ENCODE assay signal across 22 cellular contexts in genomic region chr1:242025681-242026080, GRCh38. TPM values are rescaled to one million over a fixed set of nuclear protein-coding genes. Genes with fewer than 3 reads are reported as not detected.
"Had no signal": no experiment of that assay in that cellular context is flagged by ENCODE, and none has a peak within 500 bp of the region (broad histone marks: within the 10 kb centered on the region; RNA-seq: fewer than 3 reads in every experiment).

No MANE protein-coding gene starts in this region.

- H3K27me3 ChIP-seq: esophagus squamous epithelium, gastroesophageal sphincter, neutrophil, testis, transverse colon had no signal

- H3K4me1 Mint-ChIP-seq: immature natural killer cell had no signal

- H3K36me3 Mint-ChIP-seq: immature natural killer cell; memory B cell; natural killer cell treated with Interleukin-12 subunit alpha and Interleukin-12 subunit beta and Interleukin-15 and Interleukin-18, amount 100 ng/mL, for 72 hours; stimulated activated memory B cell treated with anti-CD40 and anti-IgM and Interleukin-4, amounts not matched to agents 10 μg/mL and 1 μg/mL and 100 μg/mL, for 72 hours had no signal

- DNase-seq: effector memory CD8-positive, alpha-beta T cell; esophagus squamous epithelium; foreskin fibroblast; immature natural killer cell; kidney; left cardiac atrium; left ventricle myocardium inferior; lower lobe of right lung; midbrain; psoas muscle; small intestine; stimulated activated CD4-positive, alpha-beta T cell treated with anti-CD3 and anti-CD28 coated beads, Interleukin-12 subunit alpha, Interleukin-12 subunit beta, amount 100 ng/mL, for 4 hours; stimulated activated CD4-positive, alpha-beta T cell treated with anti-CD3 and anti-CD28 coated beads, Interleukin-2, amount 100 ng/mL, for 48 hours; stimulated activated CD8-positive, alpha-beta memory T cell treated with anti-CD3 and anti-CD28 coated beads, Interleukin-4, amount 100 ng/mL, for 48 hours; testis; transverse colon had no signal

- H3K27ac ChIP-seq: esophagus squamous epithelium, gastroesophageal sphincter, left ventricle myocardium inferior, lower lobe of right lung, neutrophil, psoas muscle, testis, transverse colon had no signal

- H3K27me3 Mint-ChIP-seq: stimulated activated naive CD8-positive, alpha-beta T cell treated with anti-CD3 and anti-CD28 coated beads, Interleukin-15, Interleukin-2, amounts not matched to agents 100 ng/mL and 50 ng/mL, for 24 hours had no signal

- H3K4me3 ChIP-seq: esophagus squamous epithelium, gastroesophageal sphincter, left ventricle myocardium inferior, lower lobe of right lung, psoas muscle, testis, transverse colon had no signal

- H3K4me1 ChIP-seq: esophagus squamous epithelium, gastroesophageal sphincter, left ventricle myocardium inferior, lower lobe of right lung, psoas muscle, testis, transverse colon had no signal

- ATAC-seq: effector memory CD8-positive, alpha-beta T cell; gastroesophageal sphincter; left cardiac atrium; lower lobe of right lung; natural killer cell treated with Interleukin-12 subunit alpha and Interleukin-12 subunit beta and Interleukin-15 and Interleukin-18, amount 100 ng/mL, for 72 hours; psoas muscle; stimulated activated memory B cell treated with anti-CD40 and anti-IgM and Interleukin-4, amounts not matched to agents 10 μg/mL and 1 μg/mL and 100 μg/mL, for 72 hours had no signal

- H3K27ac Mint-ChIP-seq: effector memory CD8-positive, alpha-beta T cell; immature natural killer cell; memory B cell; natural killer cell treated with Interleukin-12 subunit alpha and Interleukin-12 subunit beta and Interleukin-15 and Interleukin-18, amount 100 ng/mL, for 72 hours; stimulated activated memory B cell treated with anti-CD40 and anti-IgM and Interleukin-4, amounts not matched to agents 10 μg/mL and 1 μg/mL and 100 μg/mL, for 72 hours; stimulated activated naive CD8-positive, alpha-beta T cell treated with anti-CD3 and anti-CD28 coated beads, Interleukin-15, Interleukin-2, amounts not matched to agents 100 ng/mL and 50 ng/mL, for 24 hours had no signal

- FAIRE-seq: kidney, small intestine had no signal

- H3K9me3 ChIP-seq: esophagus squamous epithelium, gastroesophageal sphincter, lower lobe of right lung, neutrophil, psoas muscle, testis, transverse colon had no signal

- H3K4me3 Mint-ChIP-seq: effector memory CD8-positive, alpha-beta T cell; immature natural killer cell; memory B cell; natural killer cell treated with Interleukin-12 subunit alpha and Interleukin-12 subunit beta and Interleukin-15 and Interleukin-18, amount 100 ng/mL, for 72 hours; stimulated activated memory B cell treated with anti-CD40 and anti-IgM and Interleukin-4, amounts not matched to agents 10 μg/mL and 1 μg/mL and 100 μg/mL, for 72 hours; stimulated activated naive CD8-positive, alpha-beta T cell treated with anti-CD3 and anti-CD28 coated beads, Interleukin-15, Interleukin-2, amounts not matched to agents 100 ng/mL and 50 ng/mL, for 24 hours had no signal

- H3K36me3 ChIP-seq: esophagus squamous epithelium, gastroesophageal sphincter, left ventricle myocardium inferior, lower lobe of right lung, neutrophil, transverse colon had no signal

- H3K9me3 Mint-ChIP-seq: effector memory CD8-positive, alpha-beta T cell; immature natural killer cell; natural killer cell treated with Interleukin-12 subunit alpha and Interleukin-12 subunit beta and Interleukin-15 and Interleukin-18, amount 100 ng/mL, for 72 hours; stimulated activated naive CD8-positive, alpha-beta T cell treated with anti-CD3 and anti-CD28 coated beads, Interleukin-15, Interleukin-2, amounts not matched to agents 100 ng/mL and 50 ng/mL, for 24 hours had no signal

RNA-seq across cellular contexts. Expression of gene MAP1LC3C, which starts 26.8 kb away (rescaled TPM):
- total RNA-seq: natural killer cell treated with Interleukin-12 subunit alpha and Interleukin-12 subunit beta and Interleukin-15 and Interleukin-18, amount 100 ng/mL, for 72 hours had no signal
- polyA plus RNA-seq: immature natural killer cell had no signal
